ENCODE assay signal across 8 cellular contexts in genomic region chrX:71098302-71098701, GRCh38. TPM values are rescaled to one million over a fixed set of nuclear protein-coding genes. Genes with fewer than 3 reads are reported as not detected.
DNase-seq lines count a peak whose midpoint lies in the region; ATAC-seq and TF ChIP-seq lines count a peak whose summit lies in the region.

No MANE protein-coding gene starts in this region.

- no peak overlapping the region for H3K27ac Mint-ChIP-seq in central memory CD8-positive, alpha-beta T cell (ENCODE audit: low read depth)

- H3K27ac ChIP-seq in Karpas-422 (ENCODE audit: low read length) (no peak overlapping the region), lower lobe of right lung (no peak overlapping the region)

- H3K4me2 ChIP-seq in Karpas-422 (ENCODE audit: low read depth, low read length, poor library complexity, severe bottlenecking) = no peak overlapping the region

- intact Hi-C loops in lower lobe of right lung (cut with DNase I) = no loop called here

- peak; percentile 31 for ATAC-seq in central memory CD8-positive, alpha-beta T cell (replicated peaks; ENCODE audit: extremely low read depth, poor library complexity, severe bottlenecking)
- ATAC-seq in lower lobe of right lung (peak in 1 of 2 donors; percentile 60), HG02588 (IDR thresholded peaks at IDR 0.05; ENCODE audit: unreplicated experiment) (no peak)

- H3K9me3 ChIP-seq in Karpas-422 (ENCODE audit: low read length) = no peaks in the 10 kb centered on the region
- no peaks in the 10 kb centered on the region for H3K9me3 ChIP-seq in lower lobe of right lung

- DNase-seq in NCI-H1092 treated with DMSO at 0.1 percent for 48 hours (lab: John Stamatoyannopoulos, UW) (peak; percentile 15), NCI-H1092 (lab: John Stamatoyannopoulos, UW) (no peak), Karpas-422 (peak; percentile 77), lower lobe of right lung (peak; percentile 67)
- peak; percentile 34 to 68 (median 56) for DNase-seq in activated CD4-positive, CD25-positive, alpha-beta regulatory T cell (lab: John Stamatoyannopoulos, UW)
- DNase-seq in central memory CD8-positive, alpha-beta T cell (ENCODE audit: low spot score in 2 of 2) = peak; percentile 54 to 59
- DNase-seq in stimulated activated CD8-positive, alpha-beta memory T cell treated with anti-CD3 and anti-CD28 coated beads, Interleukin-4, amount 100 ng/mL, for 4 hours (ENCODE audit: low read depth in 2 of 2, low spot score in 1 of 2) = peak; percentile 43 to 63

- peaks cover 13% of the 10 kb centered on the region for H3K36me3 Mint-ChIP-seq in central memory CD8-positive, alpha-beta T cell (ENCODE audit: insufficient read depth)

- H3K4me3 Mint-ChIP-seq in central memory CD8-positive, alpha-beta T cell = peak overlapping the region; percentile 47

- peak; percentile 55 for TF ChIP-seq CTCF in lower lobe of right lung (IDR thresholded peaks at IDR 0.05)

- no peaks in the 10 kb centered on the region for H3K27me3 Mint-ChIP-seq in central memory CD8-positive, alpha-beta T cell

- H2AFZ ChIP-seq in Karpas-422 (ENCODE audit: low read length) = no peak overlapping the region

- no peaks in the 10 kb centered on the region for H4K20me1 ChIP-seq in Karpas-422 (ENCODE audit: insufficient read depth, low read depth, low read length)

- H3K79me2 ChIP-seq in Karpas-422 (ENCODE audit: low read length) = no peaks in the 10 kb centered on the region

- H3K36me3 ChIP-seq in Karpas-422 (ENCODE audit: insufficient read depth, low read length) (no peaks in the 10 kb centered on the region), lower lobe of right lung (no peaks in the 10 kb centered on the region)

- H3K4me1 ChIP-seq in Karpas-422 (ENCODE audit: low read length) (peaks cover 20% of the 10 kb centered on the region), lower lobe of right lung (peaks cover 10% of the 10 kb centered on the region)

- no peaks in the 10 kb centered on the region for H3K9me2 ChIP-seq in Karpas-422 (replicated peaks; ENCODE audit: insufficient read depth, low read length)

- H3K4me1 Mint-ChIP-seq in central memory CD8-positive, alpha-beta T cell = peaks cover 60% of the 10 kb centered on the region

- no peak overlapping the region for H3K4me3 ChIP-seq in Karpas-422 (ENCODE audit: low read length)
- no peak overlapping the region for H3K4me3 ChIP-seq in lower lobe of right lung

- no peak overlapping the region for H3K9ac ChIP-seq in Karpas-422 (ENCODE audit: low read length)

- no peaks in the 10 kb centered on the region for H3K9me3 Mint-ChIP-seq in central memory CD8-positive, alpha-beta T cell

- no peaks in the 10 kb centered on the region for H3K27me3 ChIP-seq in Karpas-422 (ENCODE audit: low read length)
- H3K27me3 ChIP-seq in lower lobe of right lung (ENCODE audit: low read depth) = no peaks in the 10 kb centered on the region

RNA-seq across cellular contexts. Expression of gene FOXO4, which starts 2.7 kb away (rescaled TPM):
- total RNA-seq in Karpas-422 (2014; rRNA removed; shearing (Covaris generic); ENCODE audit: low replicate concordance) = 4.5 and 9.5 TPM in 2 replicates
- 34.7 TPM for total RNA-seq in lower lobe of right lung

RNA-seq across cellular contexts. Expression of gene CXorf65, which starts 8.2 kb away (rescaled TPM):
- total RNA-seq in Karpas-422 (2014; rRNA removed; shearing (Covaris generic); ENCODE audit: low replicate concordance) = 0.36 TPM in 1 of 2 replicates, not detected in the other
- not detected for total RNA-seq in lower lobe of right lung

RNA-seq across cellular contexts. Expression of gene IL2RG, which starts 13.1 kb away (rescaled TPM):
- 4.3 and 9.1 TPM in 2 replicates for total RNA-seq in Karpas-422 (2014; rRNA removed; shearing (Covaris generic); ENCODE audit: low replicate concordance)
- total RNA-seq in lower lobe of right lung = 33.1 TPM

RNA-seq across cellular contexts. Expression of gene MED12, which starts 20.1 kb away (rescaled TPM):
- 32.7 and 35.2 TPM in 2 replicates for total RNA-seq in Karpas-422 (2014; rRNA removed; shearing (Covaris generic); ENCODE audit: low replicate concordance)
- total RNA-seq in lower lobe of right lung = 48.4 TPM

RNA-seq across cellular contexts. Expression of gene SNX12, which starts 30.2 kb away (rescaled TPM):
- 18.9 and 38.3 TPM in 2 replicates for total RNA-seq in Karpas-422 (2014; rRNA removed; shearing (Covaris generic); ENCODE audit: low replicate concordance)
- 47.7 TPM for total RNA-seq in lower lobe of right lung
